ENCODE assay signal across 9 cellular contexts in the genomic region with DNA sequence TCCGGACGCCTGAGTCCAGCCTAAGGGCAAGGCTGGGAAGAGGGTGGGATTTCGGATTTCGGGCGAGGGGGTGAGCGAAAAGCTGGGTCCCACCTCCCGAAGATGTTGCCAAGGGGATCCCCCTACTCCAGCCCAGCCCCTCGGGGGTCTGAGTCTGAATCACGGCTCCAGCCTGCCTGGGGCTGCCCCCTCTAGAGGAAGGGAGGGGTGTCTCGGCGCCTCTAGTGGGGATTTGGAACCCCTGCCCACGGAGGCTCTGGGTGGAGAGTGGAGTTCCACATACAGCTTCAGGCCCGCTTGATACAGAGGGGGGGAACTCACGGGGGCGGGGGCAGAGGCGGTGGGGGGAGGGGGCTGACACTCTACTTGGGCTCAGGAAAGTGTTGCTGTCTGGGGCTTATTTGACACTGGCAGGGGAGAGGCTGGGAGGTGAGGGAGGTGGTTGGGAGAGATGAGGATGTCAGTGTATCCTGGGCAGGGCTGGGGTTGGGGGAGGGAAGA. TPM values are rescaled to one million over a fixed set of nuclear protein-coding genes. Genes with fewer than 3 reads are reported as not detected.
DNase-seq lines count a peak whose midpoint lies in the region; TF ChIP-seq lines count a peak whose summit lies in the region.
"Had no signal": no experiment of that assay in that cellular context is flagged by ENCODE, and none has a peak within 500 bp of the region (broad histone marks: within the 10 kb centered on the region; RNA-seq: fewer than 3 reads in every experiment).

No MANE protein-coding gene starts in this region.

- CTCF ChIA-PET in HEK293T (lab: Yijun Ruan, JAX): interaction anchor here (0.8 to 5.3 kb wide), 3 partner anchors 30 to 126 kb away, joined by 3 to 55 read pairs (median 38); no protein-coding TSS in a partner anchor

- H3K9me3 Mint-ChIP-seq in brain (no peaks in the 10 kb centered on the region), immature natural killer cell (no peaks in the 10 kb centered on the region)

- H3K36me3 Mint-ChIP-seq in brain (no peaks in the 10 kb centered on the region), immature natural killer cell (no peaks in the 10 kb centered on the region)

- H3K27me3 Mint-ChIP-seq in brain (peaks cover 16% of the 10 kb centered on the region), immature natural killer cell (ENCODE audit: low read depth in 3 of 3) (peaks cover 9 to 17% (median 11%) of the 10 kb centered on the region in 3 donors)

- peak overlapping the region; percentile 48 to 84 (median 70) for H3K4me3 ChIP-seq in skin epidermis

- DNase-seq in HEK293T (ENCODE audit: extremely low spot score) (peak; percentile 37), immature natural killer cell (no peak), NCI-H1092 treated with DMSO at 0.1 percent for 48 hours (lab: John Stamatoyannopoulos, UW) (no peak), ecto neural progenitor cell (ENCODE audit: low spot score) (no peak)
- DNase-seq in activated CD4-positive, CD25-positive, alpha-beta regulatory T cell (lab: John Stamatoyannopoulos, UW): no peak
- DNase-seq in stimulated activated CD4-positive, alpha-beta T cell treated with anti-CD3 and anti-CD28 coated beads, Interleukin-4, amount 100 ng/mL, for 1 hour: no peak
- DNase-seq: NCI-H1436 treated with DMSO at 0.1 percent for 48 hours had no signal

- peak overlapping the region; percentile 96 to 97 (median 97) for H3K27ac Mint-ChIP-seq in brain
- no peak overlapping the region for H3K27ac Mint-ChIP-seq in immature natural killer cell

- H3K4me1 Mint-ChIP-seq in brain: peaks cover 58% of the 10 kb centered on the region
- peaks cover 7 to 11% of the 10 kb centered on the region in 2 donors for H3K4me1 Mint-ChIP-seq in immature natural killer cell

- TF ChIP-seq CTCF in brain (conservative IDR thresholded peaks at IDR 0.05): peak in 1 of 2 experiments; percentile 48

- peak overlapping the region; percentile 60 to 96 (median 90) for H3K27ac ChIP-seq in skin epidermis

- peak overlapping the region; percentile 87 to 93 (median 90) for H3K4me3 Mint-ChIP-seq in brain
- H3K4me3 Mint-ChIP-seq in immature natural killer cell: peak overlapping the region in 4 of 5 donors; percentile 0 to 46 (median 22)

- POLR2A ChIA-PET in HEK293T (lab: Yijun Ruan, JAX): interaction anchor here (0.8 to 2.3 kb wide), 7 partner anchors 18 to 124 kb away, joined by 3 to 6 read pairs (median 3); no protein-coding TSS in a partner anchor

TF ChIP-seq in HEK293T, 16 proteins besides CTCF, POLR2A, EP300 and RAD21:
- TF ChIP-seq NFRKB (IDR thresholded peaks at IDR 0.05) (no peak), L3MBTL2 (conservative IDR thresholded peaks at IDR 0.05) (no peak), SUZ12 (IDR thresholded peaks at IDR 0.05) (no peak), FOXA1 (IDR thresholded peaks at IDR 0.05) (no peak)

RNA-seq across cellular contexts. Expression of gene KIRREL1, which starts 0.7 kb away (rescaled TPM):
- polyA plus RNA-seq in brain (ENCODE audit: insufficient read depth, low read depth, low replicate concordance) (4.0 TPM), immature natural killer cell (not detected)

Comparison
In these comparisons a context has a peak if more than half of its experiments do, and no peak if none do; other contexts are left out.
1. H3K27ac Mint-ChIP-seq: peak in brain (5 of 5); none in immature natural killer cell (0 of 6).